In the genomic region with DNA sequence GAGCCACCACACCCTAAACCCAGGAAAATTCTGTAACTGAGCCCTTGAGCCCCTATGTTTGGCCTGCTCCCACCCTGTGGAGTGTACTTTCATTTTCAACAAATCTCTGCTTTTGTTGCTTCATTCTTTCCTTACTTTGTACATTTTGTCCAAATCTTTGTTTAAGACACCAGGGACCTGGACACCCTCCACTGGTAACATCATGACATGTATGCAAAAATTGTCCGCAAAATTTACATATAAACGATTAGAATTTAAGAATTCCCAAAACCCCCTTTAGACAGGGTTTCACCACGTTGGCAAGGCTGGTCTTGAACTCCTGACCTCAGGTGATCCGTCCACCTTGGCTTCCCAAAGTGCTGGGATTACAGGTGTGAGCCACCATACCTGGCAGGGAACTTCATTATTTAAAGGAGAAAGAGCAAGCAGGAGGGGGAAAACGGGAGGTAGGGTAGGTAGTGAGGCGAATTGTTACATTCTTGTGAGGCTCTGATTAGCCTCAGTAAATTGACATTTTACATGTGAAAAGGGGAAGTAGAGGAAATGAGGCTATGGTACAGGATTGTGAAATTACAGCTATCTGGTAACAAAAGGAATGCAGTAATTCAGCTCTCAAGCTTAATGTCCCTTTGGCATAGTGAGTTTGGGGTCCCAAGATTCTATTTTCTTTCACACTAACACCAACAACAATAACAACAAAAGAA, we compare ENCODE assay signal across 24 cellular contexts. TPM values are rescaled to one million over a fixed set of nuclear protein-coding genes. Genes with fewer than 3 reads are reported as not detected.
DNase-seq lines count a peak whose midpoint lies in the region; ATAC-seq lines count a peak whose summit lies in the region.
"Had no signal": no experiment of that assay in that cellular context is flagged by ENCODE, and none has a peak within 500 bp of the region (broad histone marks: within the 10 kb centered on the region; RNA-seq: fewer than 3 reads in every experiment).

No MANE protein-coding gene starts in this region.

- DNase-seq in Kasumi-1 (lab: John Stamatoyannopoulos, UW) (peak; percentile 79 to 80), OCI-M1 (lab: John Stamatoyannopoulos, UW) (peak; percentile 70), dermis blood vessel endothelial cell (peak; percentile 30), left lobe of liver (ENCODE audit: low spot score) (no peak), Right ventricle myocardium inferior (ENCODE audit: missing footprints) (no peak), left ventricle myocardium superior (no peak)
- DNase-seq: activated CD4-positive, alpha-beta memory T cell treated with anti-CD3 and anti-CD28 coated beads, Interleukin-2, amount 10 ng/mL, durations not matched to agents 7 days and 5 days; activated naive CD4-positive, alpha-beta T cell treated with anti-CD3 and anti-CD28 coated beads for 36 hours; activated T-cell treated with anti-CD3 and anti-CD28 coated beads, Interleukin-2, amount 50 U/mL, for 1 hour; cerebellar nuclear complex; DMS153; effector memory CD4-positive, alpha-beta T cell; NCI-H1436; NCI-H2171; NCI-H748 treated with DMSO at 0.1 percent for 48 hours; nucleus accumbens; stimulated activated CD8-positive, alpha-beta memory T cell treated with anti-CD3 and anti-CD28 coated beads, Interleukin-4, amount 100 ng/mL, for 48 hours; T-cell; WERI-Rb-1 had no signal

- no peak for ATAC-seq in GM19395 (IDR thresholded peaks at IDR 0.05; ENCODE audit: unreplicated experiment)
- ATAC-seq in left lobe of liver = no peak
- ATAC-seq in Right ventricle myocardium inferior = no peak
- no peak for ATAC-seq in left ventricle myocardium superior
- ATAC-seq: T-cell had no signal

- H3K36me3 ChIP-seq in BLaER1 treated with 17β-estradiol and CSF1 and Interleukin-3, amounts not matched to agents 10 nM and 100 nM = no peaks in the 10 kb centered on the region
- H3K36me3 ChIP-seq: ascending aorta, WERI-Rb-1 had no signal

- peaks cover 45 to 56% (median 54%) of the 10 kb centered on the region in 10 experiments for H3K4me1 ChIP-seq in BLaER1 treated with 17β-estradiol and CSF1 and Interleukin-3, amounts not matched to agents 10 nM and 100 nM
- H3K4me1 ChIP-seq: A549, ascending aorta had no signal

- H4K20me1 ChIP-seq in BLaER1 treated with 17β-estradiol and CSF1 and Interleukin-3, amounts not matched to agents 10 nM and 100 nM = no peaks in the 10 kb centered on the region

- 0 out of 22 replicates have a peak, but pooled peaks cover 0 to 3% (median 0%) of the 10 kb centered on the region in 11 experiments for H3K9me3 ChIP-seq in BLaER1 treated with 17β-estradiol and CSF1 and Interleukin-3, amounts not matched to agents 10 nM and 100 nM (replicated peaks in 1 of 11)
- H3K9me3 ChIP-seq: A549, ascending aorta had no signal

- H3K27ac ChIP-seq in BLaER1 treated with 17β-estradiol and CSF1 and Interleukin-3, amounts not matched to agents 10 nM and 100 nM = peak overlapping the region in 10 of 11 experiments; percentile 55 to 82 (median 78); a peak in 20 of 22 replicates
- H3K27ac ChIP-seq: A549, ascending aorta, RWPE1, WERI-Rb-1 had no signal

- H3K4me2 ChIP-seq in BLaER1 treated with 17β-estradiol and CSF1 and Interleukin-3, amounts not matched to agents 10 nM and 100 nM = peak overlapping the region; percentile 64 to 88 (median 76)
- H3K4me2 ChIP-seq: A549 had no signal

- peak overlapping the region in 9 of 11 experiments; percentile 14 to 68 (median 60); a peak in 17 of 22 replicates for H3K9ac ChIP-seq in BLaER1 treated with 17β-estradiol and CSF1 and Interleukin-3, amounts not matched to agents 10 nM and 100 nM

- no peaks in the 10 kb centered on the region for H3K27me3 ChIP-seq in BLaER1 treated with 17β-estradiol and CSF1 and Interleukin-3, amounts not matched to agents 10 nM and 100 nM
- H3K27me3 ChIP-seq: ascending aorta had no signal

- intact Hi-C loops in Right ventricle myocardium inferior (cut with DNase I) (no loop called here), left ventricle myocardium superior (cut with micrococcal nuclease) (no loop called here)

- peak overlapping the region in 1 of 10 experiments; percentile 39; a peak in 2 of 20 replicates for H3K4me3 ChIP-seq in BLaER1 treated with 17β-estradiol and CSF1 and Interleukin-3, amounts not matched to agents 10 nM and 100 nM
- H3K4me3 ChIP-seq: A549, ascending aorta had no signal

RNA-seq across cellular contexts. Expression of gene TUBA1A, which starts 27.6 kb away (rescaled TPM):
- 642 and 821 TPM in 2 replicates for total RNA-seq in dermis blood vessel endothelial cell
- 4.8 TPM for total RNA-seq in left lobe of liver
- total RNA-seq in Right ventricle myocardium inferior = 135 TPM
- 69.9 TPM for total RNA-seq in left ventricle myocardium superior

RNA-seq across cellular contexts. Expression of gene TUBA1B, which starts 30.0 kb away (rescaled TPM):
- total RNA-seq in dermis blood vessel endothelial cell = 1,075 and 1,939 TPM in 2 replicates
- total RNA-seq in left lobe of liver = 144 TPM
- total RNA-seq in Right ventricle myocardium inferior = 510 TPM
- 329 TPM for total RNA-seq in left ventricle myocardium superior

RNA-seq across cellular contexts. Expression of gene LMBR1L, which starts 50.6 kb away (rescaled TPM):
- 101 and 122 TPM in 2 replicates for total RNA-seq in dermis blood vessel endothelial cell
- total RNA-seq in left lobe of liver = 17.7 TPM
- 26.3 TPM for total RNA-seq in Right ventricle myocardium inferior
- 30.7 TPM for total RNA-seq in left ventricle myocardium superior

Comparison
In these comparisons a context has a peak if more than half of its experiments do, and no peak if none do; other contexts are left out.
1. DNase-seq: peak in Kasumi-1 (2 of 2), OCI-M1 (single experiment) and dermis blood vessel endothelial cell (single experiment); none in left lobe of liver (single experiment), Right ventricle myocardium inferior (single experiment) and left ventricle myocardium superior (single experiment).
2. RNA of gene TUBA1A, which starts 27.6 kb away (total RNA-seq): 642 to 821 TPM in dermis blood vessel endothelial cell, 135 TPM in Right ventricle myocardium inferior (single experiment) and 69.9 TPM in left ventricle myocardium superior (single experiment); 4.8 TPM in left lobe of liver (single experiment); every median in the first group is over 10 times any median in the second.